ENCODE assay signal across 15 cellular contexts in genomic region chr14:87830443-87831096, GRCh38.
"Had no signal": no experiment of that assay in that cellular context is flagged by ENCODE, and none has a peak within 500 bp of the region (broad histone marks: within the 10 kb centered on the region; RNA-seq: fewer than 3 reads in every experiment).

No MANE protein-coding gene starts in this region.

- H3K4me1 ChIP-seq: right lobe of liver, upper lobe of right lung had no signal

- H3K27ac ChIP-seq: right lobe of liver, upper lobe of right lung had no signal

- H3K4me2 ChIP-seq: smooth muscle cell had no signal

- DNase-seq: activated B cell treated with CpG ODN at 0.5 μM for 24 hours; activated CD4-positive, alpha-beta T cell treated with anti-CD3 and anti-CD28 coated beads for 48 hours; activated CD8-positive, alpha-beta memory T cell treated with anti-CD3 and anti-CD28 coated beads, Interleukin-2, amount 50 U/mL, for 4 hours; activated CD8-positive, alpha-beta T cell treated with anti-CD3 and anti-CD28 coated beads for 36 hours; activated gamma-delta T cell treated with Interleukin-2 at 50 U/mL for 16 hours; activated naive CD8-positive, alpha-beta T cell treated with anti-CD3 and anti-CD28 coated beads for 36 hours; cortex of kidney; effector CD8-positive, alpha-beta T cell; head of caudate nucleus; kidney; nephron progenitor cell; right lobe of liver; T-helper 2 cell; upper lobe of right lung had no signal

- H3K9me3 ChIP-seq: right lobe of liver, upper lobe of right lung had no signal

- H3K4me3 ChIP-seq: right lobe of liver, smooth muscle cell, upper lobe of right lung had no signal

- H3K27me3 ChIP-seq: right lobe of liver, upper lobe of right lung had no signal

- ATAC-seq: activated CD8-positive, alpha-beta T cell treated with anti-CD3 and anti-CD28 coated beads for 36 hours; right lobe of liver; upper lobe of right lung had no signal

- H3K36me3 ChIP-seq: right lobe of liver, upper lobe of right lung had no signal
